ENCODE assay signal across 18 cellular contexts in the genomic region with DNA sequence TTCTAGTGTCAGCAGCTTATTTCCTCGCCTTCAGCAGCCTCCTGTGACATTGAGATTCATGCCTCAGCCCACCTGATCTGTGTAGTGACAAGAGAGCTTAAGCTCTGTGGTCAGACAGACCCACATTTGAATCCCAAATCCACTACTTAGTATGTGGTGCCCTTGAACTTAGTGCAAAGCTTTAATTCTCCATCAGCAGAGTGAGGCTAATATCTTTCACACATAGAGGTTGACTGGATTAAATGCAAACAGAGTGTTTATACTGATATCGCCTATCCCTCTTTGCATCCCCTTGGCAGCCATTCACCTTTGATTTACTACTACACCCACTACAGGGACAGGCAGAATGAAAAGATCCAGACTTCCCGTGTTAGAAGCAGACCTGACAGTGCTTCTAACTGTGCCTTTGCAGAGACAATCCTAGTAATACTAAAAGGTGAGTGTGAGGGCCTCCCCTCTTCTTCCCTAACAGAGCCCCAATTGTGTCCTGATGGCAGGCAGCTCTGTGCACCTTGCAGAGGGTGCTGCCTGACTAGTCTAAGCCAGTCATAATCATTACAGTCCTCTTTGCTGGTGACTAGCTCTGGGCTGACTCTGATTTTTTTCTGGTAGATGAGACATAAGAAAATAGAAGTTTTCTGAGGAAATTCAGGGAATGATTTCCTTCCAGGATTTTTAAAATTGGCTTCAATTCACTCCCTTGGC.
DNase-seq lines count a peak whose midpoint lies in the region; ATAC-seq, FAIRE-seq and TF ChIP-seq lines count a peak whose summit lies in the region.
"Had no signal": no experiment of that assay in that cellular context is flagged by ENCODE, and none has a peak within 500 bp of the region (broad histone marks: within the 10 kb centered on the region; RNA-seq: fewer than 3 reads in every experiment).

No MANE protein-coding gene starts in this region.

- H3K9me3 ChIP-seq in cardiac muscle cell (ENCODE audit: low read depth) (no peaks in the 10 kb centered on the region), right atrium auricular region (no peaks in the 10 kb centered on the region), WERI-Rb-1 (ENCODE audit: severe bottlenecking) (no peaks in the 10 kb centered on the region)
- H3K9me3 ChIP-seq: body of pancreas, uterus had no signal

- H3K27ac ChIP-seq in cardiac muscle cell (peak overlapping the region; percentile 49), right atrium auricular region (no peak overlapping the region), WERI-Rb-1 (peak overlapping the region; percentile 72)
- H3K27ac ChIP-seq: epithelial cell of prostate had no signal

- H3K27me3 ChIP-seq in cardiac muscle cell (no peaks in the 10 kb centered on the region), right atrium auricular region (no peaks in the 10 kb centered on the region), WERI-Rb-1 (ENCODE audit: insufficient read depth, low read depth, severe bottlenecking) (no peaks in the 10 kb centered on the region)
- H3K27me3 ChIP-seq: body of pancreas, uterus had no signal

- peak; percentile 42 for FAIRE-seq in urothelium cell line (lab: Jason Lieb, UNC)
- FAIRE-seq: H54 had no signal

- H3K36me3 ChIP-seq in cardiac muscle cell: no peaks in the 10 kb centered on the region
- H3K36me3 ChIP-seq in right atrium auricular region: no peaks in the 10 kb centered on the region
- no peaks in the 10 kb centered on the region for H3K36me3 ChIP-seq in WERI-Rb-1
- H3K36me3 ChIP-seq: uterus had no signal

- no peak overlapping the region for H3K4me3 ChIP-seq in cardiac muscle cell
- no peak overlapping the region for H3K4me3 ChIP-seq in right atrium auricular region
- no peak overlapping the region for H3K4me3 ChIP-seq in Jurkat, Clone E6-1 (ENCODE audit: low read length)
- peak overlapping the region; percentile 30 for H3K4me3 ChIP-seq in WERI-Rb-1 (ENCODE audit: low read depth, low read length)
- H3K4me3 ChIP-seq: body of pancreas, uterus had no signal

- DNase-seq in cardiac muscle cell (ENCODE audit: low read depth in 1 of 2, low spot score in 1 of 2) (peak in 1 of 2 donors; percentile 15), right atrium auricular region (ENCODE audit: low spot score) (no peak), WERI-Rb-1 (peak; percentile 76), urothelium cell line (ENCODE audit: low spot score) (no peak), AML-193 (lab: John Stamatoyannopoulos, UW) (no peak), DMS53 (lab: John Stamatoyannopoulos, UW) (no peak)
- peak; percentile 42 for DNase-seq in Jurkat, Clone E6-1 (ENCODE audit: low read depth, low spot score)
- DNase-seq: activated CD8-positive, alpha-beta memory T cell treated with anti-CD3 and anti-CD28 coated beads, Interleukin-2, amount 50 U/mL, for 4 hours; activated naive CD4-positive, alpha-beta T cell treated with anti-CD3 and anti-CD28 coated beads for 36 hours; body of pancreas; CD8-positive, alpha-beta memory T cell; naive thymus-derived CD4-positive, alpha-beta T cell; NCI-H1092; stimulated activated CD4-positive, alpha-beta T cell treated with anti-CD3 and anti-CD28 coated beads, Interleukin-15, amount 100 ng/mL, for 24 hours; uterus had no signal

- no peak for ATAC-seq in GM19035 (IDR thresholded peaks at IDR 0.05; ENCODE audit: unreplicated experiment)
- ATAC-seq: body of pancreas; naive thymus-derived CD4-positive, alpha-beta T cell had no signal

- TF ChIP-seq CTCF in cardiac muscle cell (IDR thresholded peaks at IDR 0.05; ENCODE audit: low read depth, low read length): no peak
- TF ChIP-seq CTCF in right atrium auricular region (IDR thresholded peaks at IDR 0.05): no peak
- no peak for TF ChIP-seq CTCF in WERI-Rb-1 (IDR thresholded peaks at IDR 0.05; ENCODE audit: low read depth, low read length)

- H3K4me1 ChIP-seq in cardiac muscle cell (ENCODE audit: low read depth) (peaks cover 14% of the 10 kb centered on the region), right atrium auricular region (no peaks in the 10 kb centered on the region)
- H3K4me1 ChIP-seq: uterus had no signal

Comparison
In these comparisons a context has a peak if more than half of its experiments do, and no peak if none do; other contexts are left out.
1. H3K27ac ChIP-seq: peak in cardiac muscle cell (single experiment) and WERI-Rb-1 (single experiment); none in right atrium auricular region (0 of 2).
2. DNase-seq: peak in Jurkat, Clone E6-1 (single experiment) and WERI-Rb-1 (single experiment); none in right atrium auricular region (single experiment), urothelium cell line (single experiment), AML-193 (0 of 2) and DMS53 (single experiment).